ENCODE assay signal across 13 cellular contexts in genomic region chr2:195961873-195962272, GRCh38.
DNase-seq lines count a peak whose midpoint lies in the region; ATAC-seq and TF ChIP-seq lines count a peak whose summit lies in the region.
"Had no signal": no experiment of that assay in that cellular context is flagged by ENCODE, and none has a peak within 500 bp of the region (broad histone marks: within the 10 kb centered on the region; RNA-seq: fewer than 3 reads in every experiment).

No MANE protein-coding gene starts in this region.

- H3K9me3 Mint-ChIP-seq in naive B cell (peaks cover 0 to 3% (median 0%) of the 10 kb centered on the region in 7 donors), chondrocyte (ENCODE audit: low read depth) (no peaks in the 10 kb centered on the region)

- no peaks in the 10 kb centered on the region for H3K36me3 Mint-ChIP-seq in naive B cell
- H3K36me3 Mint-ChIP-seq in chondrocyte (ENCODE audit: low read depth), result no peaks in the 10 kb centered on the region

- H3K27ac Mint-ChIP-seq in naive B cell, result no peak overlapping the region
- H3K27ac Mint-ChIP-seq in chondrocyte (ENCODE audit: unreplicated experiment), result no peak overlapping the region
- H3K27ac Mint-ChIP-seq: T-helper 17 cell had no signal

- no peak for DNase-seq in naive B cell
- no peak for DNase-seq in left colon
- no peak for DNase-seq in NCI-H2171 treated with DMSO at 0.1 percent for 48 hours (lab: John Stamatoyannopoulos, UW)
- DNase-seq in chondrocyte (ENCODE audit: low spot score), result no peak
- no peak for DNase-seq in NCI-H146 (lab: John Stamatoyannopoulos, UW)
- DNase-seq: NCI-H526 treated with DMSO at 0.1 percent for 48 hours; posterior cingulate gyrus; stimulated activated CD4-positive, alpha-beta T cell treated with anti-CD3 and anti-CD28 coated beads, Interleukin-4, amount 100 ng/mL, for 24 hours; T-helper 17 cell; testis had no signal

- H3K4me1 Mint-ChIP-seq in naive B cell (peaks cover 0 to 3% (median 0%) of the 10 kb centered on the region in 3 donors), chondrocyte (ENCODE audit: low read depth) (no peaks in the 10 kb centered on the region)
- H3K4me1 Mint-ChIP-seq: T-helper 17 cell had no signal

- no peak for TF ChIP-seq CTCF in chondrocyte (IDR thresholded peaks at IDR 0.05)

- intact Hi-C loops in left colon (cut with DNase I, micrococcal nuclease), result no loop called here

- H3K4me3 Mint-ChIP-seq in naive B cell, result no peak overlapping the region
- no peak overlapping the region for H3K4me3 Mint-ChIP-seq in chondrocyte (ENCODE audit: unreplicated experiment)

- peak; percentile 93 for ATAC-seq in GM19043 (IDR thresholded peaks at IDR 0.05; ENCODE audit: low read depth, unreplicated experiment)
- ATAC-seq in HG02642 (IDR thresholded peaks at IDR 0.05; ENCODE audit: poor library complexity, unreplicated experiment), result peak; percentile 68
- peak; percentile 87 for ATAC-seq in HG03460 (IDR thresholded peaks at IDR 0.05; ENCODE audit: unreplicated experiment)
- ATAC-seq in naive B cell (ENCODE audit: low read depth in 2 of 2), result peak; percentile 65 to 73
- no peak for ATAC-seq in left colon
- ATAC-seq: T-helper 17 cell had no signal

- H3K27me3 Mint-ChIP-seq in naive B cell (peaks cover 0 to 8% (median 0%) of the 10 kb centered on the region in 3 donors), chondrocyte (ENCODE audit: low read depth) (peaks cover 24% of the 10 kb centered on the region)
